ENCODE assay signal across 21 cellular contexts in genomic region chr11:330307-330693, GRCh38. TPM values are rescaled to one million over a fixed set of nuclear protein-coding genes. Genes with fewer than 3 reads are reported as not detected.
DNase-seq lines count a peak whose midpoint lies in the region; ATAC-seq lines count a peak whose summit lies in the region.
"Had no signal": no experiment of that assay in that cellular context is flagged by ENCODE, and none has a peak within 500 bp of the region (broad histone marks: within the 10 kb centered on the region; RNA-seq: fewer than 3 reads in every experiment).

No MANE protein-coding gene starts in this region.

- H3K27ac Mint-ChIP-seq in activated T-cell treated with anti-CD3 and anti-CD28 coated beads, Interleukin-2, amount 50 U/mL, for 24 hours: peak overlapping the region; percentile 44
- peak overlapping the region; percentile 46 to 88 for H3K27ac Mint-ChIP-seq in effector memory CD8-positive, alpha-beta T cell

- H3K27ac ChIP-seq in KOPT-K1 (ENCODE audit: low read depth, low read length, poor library complexity, severe bottlenecking): peak overlapping the region; percentile 82
- H3K27ac ChIP-seq: breast epithelium, thyroid gland had no signal

- H3K4me1 Mint-ChIP-seq in activated T-cell treated with anti-CD3 and anti-CD28 coated beads, Interleukin-2, amount 50 U/mL, for 24 hours (ENCODE audit: low read depth): peaks cover 64% of the 10 kb centered on the region
- peaks cover 52 to 56% of the 10 kb centered on the region in 2 donors for H3K4me1 Mint-ChIP-seq in effector memory CD8-positive, alpha-beta T cell (ENCODE audit: low read depth in 2 of 2)

- H3K9me3 Mint-ChIP-seq in activated T-cell treated with anti-CD3 and anti-CD28 coated beads, Interleukin-2, amount 50 U/mL, for 24 hours: no peaks in the 10 kb centered on the region
- H3K9me3 Mint-ChIP-seq in effector memory CD8-positive, alpha-beta T cell: no peaks in the 10 kb centered on the region

- intact Hi-C loops in sciatic nerve (cut with DNase I): no loop called here

- no peaks in the 10 kb centered on the region for H3K36me3 ChIP-seq in KOPT-K1 (ENCODE audit: insufficient read depth, low read length)
- H3K36me3 ChIP-seq: breast epithelium, thyroid gland had no signal

- H3K36me3 Mint-ChIP-seq in activated T-cell treated with anti-CD3 and anti-CD28 coated beads, Interleukin-2, amount 50 U/mL, for 24 hours (ENCODE audit: low read depth): no peaks in the 10 kb centered on the region
- H3K36me3 Mint-ChIP-seq in effector memory CD8-positive, alpha-beta T cell (ENCODE audit: insufficient read depth): peaks cover 10% of the 10 kb centered on the region

- ATAC-seq in effector memory CD8-positive, alpha-beta T cell (replicated peaks): no peak
- ATAC-seq in sciatic nerve (no peak), GM18511 (IDR thresholded peaks at IDR 0.05; ENCODE audit: unreplicated experiment) (no peak)
- ATAC-seq: left ventricle myocardium superior had no signal

- DNase-seq in activated T-cell treated with anti-CD3 and anti-CD28 coated beads, Interleukin-2, amount 50 U/mL, for 24 hours: peak; percentile 30
- no peak for DNase-seq in activated T-cell treated with anti-CD3 and anti-CD28 coated beads, Interleukin-2, amount 50 U/mL, for 1 hour
- DNase-seq in effector memory CD8-positive, alpha-beta T cell: no peak
- peak; percentile 51 for DNase-seq in sciatic nerve (ENCODE audit: low spot score)
- DNase-seq in NCI-H226: no peak
- no peak for DNase-seq in Ammon's horn (ENCODE audit: low spot score)
- DNase-seq: activated CD4-positive, alpha-beta T cell treated with anti-CD3 and anti-CD28 coated beads for 1 hour; activated gamma-delta T cell treated with Interleukin-2 at 50 U/mL for 16 hours; Calu3; effector memory CD4-positive, alpha-beta T cell; GDM1; left ventricle myocardium superior; NCI-H2081; NCI-H774; thyroid gland had no signal

- H3K9me3 ChIP-seq in KOPT-K1 (ENCODE audit: insufficient read depth, low read length, poor library complexity, severe bottlenecking): peaks cover 6% of the 10 kb centered on the region
- H3K9me3 ChIP-seq: breast epithelium, thyroid gland had no signal

- no peaks in the 10 kb centered on the region for H3K27me3 Mint-ChIP-seq in activated T-cell treated with anti-CD3 and anti-CD28 coated beads, Interleukin-2, amount 50 U/mL, for 24 hours
- no peaks in the 10 kb centered on the region for H3K27me3 Mint-ChIP-seq in effector memory CD8-positive, alpha-beta T cell

- H3K4me3 Mint-ChIP-seq in activated T-cell treated with anti-CD3 and anti-CD28 coated beads, Interleukin-2, amount 50 U/mL, for 24 hours: no peak overlapping the region
- H3K4me3 Mint-ChIP-seq in effector memory CD8-positive, alpha-beta T cell: peak overlapping the region; percentile 78 to 82

RNA-seq across cellular contexts. Expression of gene IFITM3, which starts 9.6 kb away (rescaled TPM):
- total RNA-seq in sciatic nerve: 1,044 TPM

RNA-seq across cellular contexts. Expression of gene IFITM1, which starts 16.5 kb away (rescaled TPM):
- total RNA-seq in sciatic nerve: 344 TPM

RNA-seq across cellular contexts. Expression of gene IFITM2, which starts 22.7 kb away (rescaled TPM):
- total RNA-seq in sciatic nerve: 853 TPM

RNA-seq across cellular contexts. Expression of gene IFITM5, which starts 31.0 kb away (rescaled TPM):
- not detected for total RNA-seq in sciatic nerve
- total RNA-seq: breast epithelium; Calu3; left ventricle myocardium superior; myocyte; renal cortical epithelial cell; T-helper 2 cell treated with Interferon-gamma antibody and Interleukin-4, amounts not matched to agents 100 ng/mL and 5 ng/mL, for 36 hours; thyroid gland had no signal

RNA-seq across cellular contexts. Expression of gene B4GALNT4, which starts 39.0 kb away (rescaled TPM):
- total RNA-seq in sciatic nerve: 32.2 TPM

Comparison
In these comparisons a context has a peak if more than half of its experiments do, and no peak if none do; other contexts are left out.
1. DNase-seq: peak in activated T-cell treated with anti-CD3 and anti-CD28 coated beads, Interleukin-2, amount 50 U/mL, for 24 hours (single experiment) and sciatic nerve (single experiment); none in activated T-cell treated with anti-CD3 and anti-CD28 coated beads, Interleukin-2, amount 50 U/mL, for 1 hour (single experiment), effector memory CD8-positive, alpha-beta T cell (0 of 3), NCI-H226 (single experiment) and Ammon's horn (single experiment).